ENCODE assay signal across 4 cellular contexts in genomic region chr6:125776107-125776826, GRCh38. TPM values are rescaled to one million over a fixed set of nuclear protein-coding genes. Genes with fewer than 3 reads are reported as not detected.
"Had no signal": no experiment of that assay in that cellular context is flagged by ENCODE, and none has a peak within 500 bp of the region (broad histone marks: within the 10 kb centered on the region; RNA-seq: fewer than 3 reads in every experiment).

No MANE protein-coding gene starts in this region.

RNA-seq across cellular contexts. Expression of gene HEY2, which starts 26.8 kb away (rescaled TPM):
- total RNA-seq: activated CD8-positive, alpha-beta T cell treated with anti-CD3 and anti-CD28 coated beads for 36 hours; bronchial epithelial cell; epithelial cell of proximal tubule; T-helper 1 cell treated with Interleukin-12 subunit alpha and Interleukin-12 subunit beta and Interleukin-4 antibody, amounts not matched to agents 30 ng/mL and 1 ng/mL, for 36 hours had no signal
